ENCODE assay signal across 1 cellular context in the genomic region with DNA sequence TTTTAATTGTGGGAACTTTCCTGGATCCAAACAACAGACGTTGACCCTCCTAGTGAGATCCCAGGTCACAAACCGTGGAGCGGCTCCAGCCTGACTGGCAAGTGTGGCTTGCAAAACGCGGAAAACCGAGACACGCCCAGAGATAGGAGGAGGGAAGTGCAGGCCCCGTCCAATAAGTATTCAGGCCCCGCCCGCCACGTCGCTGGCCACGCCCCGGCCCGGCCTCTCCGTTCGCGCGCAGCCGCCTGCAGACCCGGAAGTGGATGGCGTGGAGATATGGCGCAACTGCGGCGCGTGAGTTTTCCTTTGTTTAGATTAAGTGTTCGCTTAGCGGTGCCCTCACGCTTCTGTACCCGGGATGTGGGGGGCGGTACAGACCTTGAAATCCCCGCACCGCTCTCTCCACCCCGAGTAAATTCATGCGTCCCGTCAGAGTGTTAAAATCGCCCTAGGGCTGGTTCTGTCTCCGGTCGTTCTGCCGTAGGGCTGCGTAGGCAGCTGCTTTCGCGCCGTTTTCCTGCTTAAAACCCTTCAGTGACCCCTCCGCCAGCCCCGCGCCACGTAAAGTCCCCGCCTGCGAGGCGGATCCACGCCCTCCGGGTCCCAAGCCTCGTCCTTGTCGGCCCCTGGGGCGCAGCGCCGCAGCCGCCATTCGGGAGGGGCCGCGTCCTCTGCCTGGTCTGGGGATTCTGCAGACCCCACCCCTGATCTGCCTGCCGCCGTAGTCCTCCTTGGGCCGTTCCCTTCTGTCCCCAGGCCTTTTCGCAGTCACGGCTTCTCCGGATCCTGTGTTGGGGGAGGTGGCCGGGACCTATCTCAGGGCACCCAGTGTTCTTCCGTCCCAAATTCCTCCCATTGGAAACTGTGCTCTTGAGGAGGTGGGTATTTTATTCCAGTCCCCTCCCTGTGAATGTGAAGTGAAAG.
TF ChIP-seq lines count a peak whose summit lies in the region.

A gene (plus strand): TSS at position 250 of the 924 bp plus-strand sequence. CDS start 27 bp downstream, at position 277.

TF ChIP-seq in K562, 482 proteins besides CTCF, POLR2A, EP300 and RAD21 (continued from another document and continues in another):
- TF ChIP-seq, protein P1, sequence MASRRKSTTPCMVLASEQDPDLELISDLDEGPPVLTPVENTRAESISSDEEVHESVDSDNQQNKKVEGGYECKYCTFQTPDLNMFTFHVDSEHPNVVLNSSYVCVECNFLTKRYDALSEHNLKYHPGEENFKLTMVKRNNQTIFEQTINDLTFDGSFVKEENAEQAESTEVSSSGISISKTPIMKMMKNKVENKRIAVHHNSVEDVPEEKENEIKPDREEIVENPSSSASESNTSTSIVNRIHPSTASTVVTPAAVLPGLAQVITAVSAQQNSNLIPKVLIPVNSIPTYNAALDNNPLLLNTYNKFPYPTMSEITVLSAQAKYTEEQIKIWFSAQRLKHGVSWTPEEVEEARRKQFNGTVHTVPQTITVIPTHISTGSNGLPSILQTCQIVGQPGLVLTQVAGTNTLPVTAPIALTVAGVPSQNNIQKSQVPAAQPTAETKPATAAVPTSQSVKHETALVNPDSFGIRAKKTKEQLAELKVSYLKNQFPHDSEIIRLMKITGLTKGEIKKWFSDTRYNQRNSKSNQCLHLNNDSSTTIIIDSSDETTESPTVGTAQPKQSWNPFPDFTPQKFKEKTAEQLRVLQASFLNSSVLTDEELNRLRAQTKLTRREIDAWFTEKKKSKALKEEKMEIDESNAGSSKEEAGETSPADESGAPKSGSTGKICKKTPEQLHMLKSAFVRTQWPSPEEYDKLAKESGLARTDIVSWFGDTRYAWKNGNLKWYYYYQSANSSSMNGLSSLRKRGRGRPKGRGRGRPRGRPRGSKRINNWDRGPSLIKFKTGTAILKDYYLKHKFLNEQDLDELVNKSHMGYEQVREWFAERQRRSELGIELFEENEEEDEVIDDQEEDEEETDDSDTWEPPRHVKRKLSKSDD (conservative IDR thresholded peaks at IDR 0.05; ENCODE audit: low read length): no peak
- TF ChIP-seq ZNF133 (CRISPR knock-in tag; IDR thresholded peaks at IDR 0.05) (no peak), ILF3 (IDR thresholded peaks at IDR 0.05; ENCODE audit: borderline replicate concordance) (no peak), ZKSCAN1 (IDR thresholded peaks at IDR 0.05; ENCODE audit: low read depth, low read length) (no peak), ZNF324 (CRISPR knock-in tag; IDR thresholded peaks at IDR 0.05) (no peak), PTBP1 (IDR thresholded peaks at IDR 0.05; ENCODE audit: low read depth, low read length) (no peak), ZNF77 (CRISPR knock-in tag; IDR thresholded peaks at IDR 0.05) (no peak), ZNF41 (CRISPR knock-in tag; conservative IDR thresholded peaks at IDR 0.05) (no peak), NCOA4 (IDR thresholded peaks at IDR 0.05; ENCODE audit: partially characterized antibody) (no peak), RNF2 (IDR thresholded peaks at IDR 0.05) (no peak), RBM22 (IDR thresholded peaks at IDR 0.05; ENCODE audit: low read depth, low read length, poor library complexity, severe bottlenecking) (no peak), RBM25 (IDR thresholded peaks at IDR 0.05; ENCODE audit: low read depth, low read length, severe bottlenecking) (peak; percentile 39), ZNF584 (CRISPR knock-in tag; IDR thresholded peaks at IDR 0.05; ENCODE audit: low read depth) (no peak), DPF2 (IDR thresholded peaks at IDR 0.05) (no peak), DDX20 (tag; IDR thresholded peaks at IDR 0.05; ENCODE audit: low read depth) (no peak), ZNF785 (CRISPR knock-in tag; IDR thresholded peaks at IDR 0.05) (no peak), ZNF699 (CRISPR knock-in tag; IDR thresholded peaks at IDR 0.05; ENCODE audit: insufficient replicate concordance) (no peak), MYBL2 (IDR thresholded peaks at IDR 0.05; ENCODE audit: low read depth) (no peak), MYBL2 (CRISPR knock-in tag; IDR thresholded peaks at IDR 0.05; ENCODE audit: borderline replicate concordance) (no peak), EZH2 (IDR thresholded peaks at IDR 0.05; ENCODE audit: borderline replicate concordance, low read depth, low read length) (no peak), MTA3 (IDR thresholded peaks at IDR 0.05; ENCODE audit: borderline replicate concordance) (no peak), ZNF431 (CRISPR knock-in tag; IDR thresholded peaks at IDR 0.05) (no peak), RUNX1 (IDR thresholded peaks at IDR 0.05; ENCODE audit: low read depth) (no peak), CBFB (CRISPR knock-in tag; IDR thresholded peaks at IDR 0.05) (no peak), IRF2 (CRISPR knock-in tag; IDR thresholded peaks at IDR 0.05) (no peak), MAFG (tag; conservative IDR thresholded peaks at IDR 0.05) (no peak), TAF9B (IDR thresholded peaks at IDR 0.05; ENCODE audit: partially characterized antibody) (peak; percentile 72), NFYB (IDR thresholded peaks at IDR 0.05; ENCODE audit: extremely low read depth, insufficient read length) (peak; percentile 76), ZNF717 (CRISPR knock-in tag; IDR thresholded peaks at IDR 0.05) (no peak), SREBF2 (CRISPR knock-in tag; IDR thresholded peaks at IDR 0.05) (no peak), ZKSCAN8 (CRISPR knock-in tag; IDR thresholded peaks at IDR 0.05) (no peak), NCOR1 (IDR thresholded peaks at IDR 0.05) (no peak)
- TF ChIP-seq, protein P2, sequence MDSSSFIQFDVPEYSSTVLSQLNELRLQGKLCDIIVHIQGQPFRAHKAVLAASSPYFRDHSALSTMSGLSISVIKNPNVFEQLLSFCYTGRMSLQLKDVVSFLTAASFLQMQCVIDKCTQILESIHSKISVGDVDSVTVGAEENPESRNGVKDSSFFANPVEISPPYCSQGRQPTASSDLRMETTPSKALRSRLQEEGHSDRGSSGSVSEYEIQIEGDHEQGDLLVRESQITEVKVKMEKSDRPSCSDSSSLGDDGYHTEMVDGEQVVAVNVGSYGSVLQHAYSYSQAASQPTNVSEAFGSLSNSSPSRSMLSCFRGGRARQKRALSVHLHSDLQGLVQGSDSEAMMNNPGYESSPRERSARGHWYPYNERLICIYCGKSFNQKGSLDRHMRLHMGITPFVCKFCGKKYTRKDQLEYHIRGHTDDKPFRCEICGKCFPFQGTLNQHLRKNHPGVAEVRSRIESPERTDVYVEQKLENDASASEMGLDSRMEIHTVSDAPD (CRISPR knock-in tag; IDR thresholded peaks at IDR 0.05): no peak
- TF ChIP-seq, protein P3, sequence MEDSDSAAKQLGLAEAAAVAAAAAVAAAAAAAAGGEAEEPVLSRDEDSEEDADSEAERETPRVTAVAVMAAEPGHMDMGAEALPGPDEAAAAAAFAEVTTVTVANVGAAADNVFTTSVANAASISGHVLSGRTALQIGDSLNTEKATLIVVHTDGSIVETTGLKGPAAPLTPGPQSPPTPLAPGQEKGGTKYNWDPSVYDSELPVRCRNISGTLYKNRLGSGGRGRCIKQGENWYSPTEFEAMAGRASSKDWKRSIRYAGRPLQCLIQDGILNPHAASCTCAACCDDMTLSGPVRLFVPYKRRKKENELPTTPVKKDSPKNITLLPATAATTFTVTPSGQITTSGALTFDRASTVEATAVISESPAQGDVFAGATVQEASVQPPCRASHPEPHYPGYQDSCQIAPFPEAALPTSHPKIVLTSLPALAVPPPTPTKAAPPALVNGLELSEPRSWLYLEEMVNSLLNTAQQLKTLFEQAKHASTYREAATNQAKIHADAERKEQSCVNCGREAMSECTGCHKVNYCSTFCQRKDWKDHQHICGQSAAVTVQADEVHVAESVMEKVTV (CRISPR knock-in tag; IDR thresholded peaks at IDR 0.05): no peak
- TF ChIP-seq, protein P4, sequence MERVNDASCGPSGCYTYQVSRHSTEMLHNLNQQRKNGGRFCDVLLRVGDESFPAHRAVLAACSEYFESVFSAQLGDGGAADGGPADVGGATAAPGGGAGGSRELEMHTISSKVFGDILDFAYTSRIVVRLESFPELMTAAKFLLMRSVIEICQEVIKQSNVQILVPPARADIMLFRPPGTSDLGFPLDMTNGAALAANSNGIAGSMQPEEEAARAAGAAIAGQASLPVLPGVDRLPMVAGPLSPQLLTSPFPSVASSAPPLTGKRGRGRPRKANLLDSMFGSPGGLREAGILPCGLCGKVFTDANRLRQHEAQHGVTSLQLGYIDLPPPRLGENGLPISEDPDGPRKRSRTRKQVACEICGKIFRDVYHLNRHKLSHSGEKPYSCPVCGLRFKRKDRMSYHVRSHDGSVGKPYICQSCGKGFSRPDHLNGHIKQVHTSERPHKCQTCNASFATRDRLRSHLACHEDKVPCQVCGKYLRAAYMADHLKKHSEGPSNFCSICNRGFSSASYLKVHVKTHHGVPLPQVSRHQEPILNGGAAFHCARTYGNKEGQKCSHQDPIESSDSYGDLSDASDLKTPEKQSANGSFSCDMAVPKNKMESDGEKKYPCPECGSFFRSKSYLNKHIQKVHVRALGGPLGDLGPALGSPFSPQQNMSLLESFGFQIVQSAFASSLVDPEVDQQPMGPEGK (CRISPR knock-in tag; IDR thresholded peaks at IDR 0.05; ENCODE audit: borderline replicate concordance): no peak
- TF ChIP-seq, protein P5, sequence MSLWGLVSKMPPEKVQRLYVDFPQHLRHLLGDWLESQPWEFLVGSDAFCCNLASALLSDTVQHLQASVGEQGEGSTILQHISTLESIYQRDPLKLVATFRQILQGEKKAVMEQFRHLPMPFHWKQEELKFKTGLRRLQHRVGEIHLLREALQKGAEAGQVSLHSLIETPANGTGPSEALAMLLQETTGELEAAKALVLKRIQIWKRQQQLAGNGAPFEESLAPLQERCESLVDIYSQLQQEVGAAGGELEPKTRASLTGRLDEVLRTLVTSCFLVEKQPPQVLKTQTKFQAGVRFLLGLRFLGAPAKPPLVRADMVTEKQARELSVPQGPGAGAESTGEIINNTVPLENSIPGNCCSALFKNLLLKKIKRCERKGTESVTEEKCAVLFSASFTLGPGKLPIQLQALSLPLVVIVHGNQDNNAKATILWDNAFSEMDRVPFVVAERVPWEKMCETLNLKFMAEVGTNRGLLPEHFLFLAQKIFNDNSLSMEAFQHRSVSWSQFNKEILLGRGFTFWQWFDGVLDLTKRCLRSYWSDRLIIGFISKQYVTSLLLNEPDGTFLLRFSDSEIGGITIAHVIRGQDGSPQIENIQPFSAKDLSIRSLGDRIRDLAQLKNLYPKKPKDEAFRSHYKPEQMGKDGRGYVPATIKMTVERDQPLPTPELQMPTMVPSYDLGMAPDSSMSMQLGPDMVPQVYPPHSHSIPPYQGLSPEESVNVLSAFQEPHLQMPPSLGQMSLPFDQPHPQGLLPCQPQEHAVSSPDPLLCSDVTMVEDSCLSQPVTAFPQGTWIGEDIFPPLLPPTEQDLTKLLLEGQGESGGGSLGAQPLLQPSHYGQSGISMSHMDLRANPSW (CRISPR knock-in tag; IDR thresholded peaks at IDR 0.05): 0 out of 2 replicates have a peak, but pooled peaks have one; percentile 41
- TF ChIP-seq, protein P6, sequence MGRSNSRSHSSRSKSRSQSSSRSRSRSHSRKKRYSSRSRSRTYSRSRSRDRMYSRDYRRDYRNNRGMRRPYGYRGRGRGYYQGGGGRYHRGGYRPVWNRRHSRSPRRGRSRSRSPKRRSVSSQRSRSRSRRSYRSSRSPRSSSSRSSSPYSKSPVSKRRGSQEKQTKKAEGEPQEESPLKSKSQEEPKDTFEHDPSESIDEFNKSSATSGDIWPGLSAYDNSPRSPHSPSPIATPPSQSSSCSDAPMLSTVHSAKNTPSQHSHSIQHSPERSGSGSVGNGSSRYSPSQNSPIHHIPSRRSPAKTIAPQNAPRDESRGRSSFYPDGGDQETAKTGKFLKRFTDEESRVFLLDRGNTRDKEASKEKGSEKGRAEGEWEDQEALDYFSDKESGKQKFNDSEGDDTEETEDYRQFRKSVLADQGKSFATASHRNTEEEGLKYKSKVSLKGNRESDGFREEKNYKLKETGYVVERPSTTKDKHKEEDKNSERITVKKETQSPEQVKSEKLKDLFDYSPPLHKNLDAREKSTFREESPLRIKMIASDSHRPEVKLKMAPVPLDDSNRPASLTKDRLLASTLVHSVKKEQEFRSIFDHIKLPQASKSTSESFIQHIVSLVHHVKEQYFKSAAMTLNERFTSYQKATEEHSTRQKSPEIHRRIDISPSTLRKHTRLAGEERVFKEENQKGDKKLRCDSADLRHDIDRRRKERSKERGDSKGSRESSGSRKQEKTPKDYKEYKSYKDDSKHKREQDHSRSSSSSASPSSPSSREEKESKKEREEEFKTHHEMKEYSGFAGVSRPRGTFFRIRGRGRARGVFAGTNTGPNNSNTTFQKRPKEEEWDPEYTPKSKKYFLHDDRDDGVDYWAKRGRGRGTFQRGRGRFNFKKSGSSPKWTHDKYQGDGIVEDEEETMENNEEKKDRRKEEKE (IDR thresholded peaks at IDR 0.05; ENCODE audit: borderline replicate concordance in 1 of 2, control insufficient read depth in 1 of 2, low read depth in 2 of 2, low read length in 1 of 2): no peak
- TF ChIP-seq, protein P7, sequence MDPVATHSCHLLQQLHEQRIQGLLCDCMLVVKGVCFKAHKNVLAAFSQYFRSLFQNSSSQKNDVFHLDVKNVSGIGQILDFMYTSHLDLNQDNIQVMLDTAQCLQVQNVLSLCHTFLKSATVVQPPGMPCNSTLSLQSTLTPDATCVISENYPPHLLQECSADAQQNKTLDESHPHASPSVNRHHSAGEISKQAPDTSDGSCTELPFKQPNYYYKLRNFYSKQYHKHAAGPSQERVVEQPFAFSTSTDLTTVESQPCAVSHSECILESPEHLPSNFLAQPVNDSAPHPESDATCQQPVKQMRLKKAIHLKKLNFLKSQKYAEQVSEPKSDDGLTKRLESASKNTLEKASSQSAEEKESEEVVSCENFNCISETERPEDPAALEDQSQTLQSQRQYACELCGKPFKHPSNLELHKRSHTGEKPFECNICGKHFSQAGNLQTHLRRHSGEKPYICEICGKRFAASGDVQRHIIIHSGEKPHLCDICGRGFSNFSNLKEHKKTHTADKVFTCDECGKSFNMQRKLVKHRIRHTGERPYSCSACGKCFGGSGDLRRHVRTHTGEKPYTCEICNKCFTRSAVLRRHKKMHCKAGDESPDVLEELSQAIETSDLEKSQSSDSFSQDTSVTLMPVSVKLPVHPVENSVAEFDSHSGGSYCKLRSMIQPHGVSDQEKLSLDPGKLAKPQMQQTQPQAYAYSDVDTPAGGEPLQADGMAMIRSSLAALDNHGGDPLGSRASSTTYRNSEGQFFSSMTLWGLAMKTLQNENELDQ (CRISPR knock-in tag; IDR thresholded peaks at IDR 0.05; ENCODE audit: borderline replicate concordance): no peak
- TF ChIP-seq, protein P8, sequence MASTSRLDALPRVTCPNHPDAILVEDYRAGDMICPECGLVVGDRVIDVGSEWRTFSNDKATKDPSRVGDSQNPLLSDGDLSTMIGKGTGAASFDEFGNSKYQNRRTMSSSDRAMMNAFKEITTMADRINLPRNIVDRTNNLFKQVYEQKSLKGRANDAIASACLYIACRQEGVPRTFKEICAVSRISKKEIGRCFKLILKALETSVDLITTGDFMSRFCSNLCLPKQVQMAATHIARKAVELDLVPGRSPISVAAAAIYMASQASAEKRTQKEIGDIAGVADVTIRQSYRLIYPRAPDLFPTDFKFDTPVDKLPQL (IDR thresholded peaks at IDR 0.05; ENCODE audit: extremely low read depth, insufficient read length): no peak
- TF ChIP-seq, protein P9, sequence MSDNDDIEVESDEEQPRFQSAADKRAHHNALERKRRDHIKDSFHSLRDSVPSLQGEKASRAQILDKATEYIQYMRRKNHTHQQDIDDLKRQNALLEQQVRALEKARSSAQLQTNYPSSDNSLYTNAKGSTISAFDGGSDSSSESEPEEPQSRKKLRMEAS (CRISPR knock-in tag; IDR thresholded peaks at IDR 0.05): peak; percentile 46; the same call in 1 of the 2 replicates
- TF ChIP-seq, protein P10, sequence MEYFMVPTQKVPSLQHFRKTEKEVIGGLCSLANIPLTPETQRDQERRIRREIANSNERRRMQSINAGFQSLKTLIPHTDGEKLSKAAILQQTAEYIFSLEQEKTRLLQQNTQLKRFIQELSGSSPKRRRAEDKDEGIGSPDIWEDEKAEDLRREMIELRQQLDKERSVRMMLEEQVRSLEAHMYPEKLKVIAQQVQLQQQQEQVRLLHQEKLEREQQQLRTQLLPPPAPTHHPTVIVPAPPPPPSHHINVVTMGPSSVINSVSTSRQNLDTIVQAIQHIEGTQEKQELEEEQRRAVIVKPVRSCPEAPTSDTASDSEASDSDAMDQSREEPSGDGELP (CRISPR knock-in tag; IDR thresholded peaks at IDR 0.05; ENCODE audit: borderline replicate concordance): peak; percentile 67; the same call in 1 of the 2 replicates
